8 cellular contexts compared by ENCODE assay signal in the genomic region with DNA sequence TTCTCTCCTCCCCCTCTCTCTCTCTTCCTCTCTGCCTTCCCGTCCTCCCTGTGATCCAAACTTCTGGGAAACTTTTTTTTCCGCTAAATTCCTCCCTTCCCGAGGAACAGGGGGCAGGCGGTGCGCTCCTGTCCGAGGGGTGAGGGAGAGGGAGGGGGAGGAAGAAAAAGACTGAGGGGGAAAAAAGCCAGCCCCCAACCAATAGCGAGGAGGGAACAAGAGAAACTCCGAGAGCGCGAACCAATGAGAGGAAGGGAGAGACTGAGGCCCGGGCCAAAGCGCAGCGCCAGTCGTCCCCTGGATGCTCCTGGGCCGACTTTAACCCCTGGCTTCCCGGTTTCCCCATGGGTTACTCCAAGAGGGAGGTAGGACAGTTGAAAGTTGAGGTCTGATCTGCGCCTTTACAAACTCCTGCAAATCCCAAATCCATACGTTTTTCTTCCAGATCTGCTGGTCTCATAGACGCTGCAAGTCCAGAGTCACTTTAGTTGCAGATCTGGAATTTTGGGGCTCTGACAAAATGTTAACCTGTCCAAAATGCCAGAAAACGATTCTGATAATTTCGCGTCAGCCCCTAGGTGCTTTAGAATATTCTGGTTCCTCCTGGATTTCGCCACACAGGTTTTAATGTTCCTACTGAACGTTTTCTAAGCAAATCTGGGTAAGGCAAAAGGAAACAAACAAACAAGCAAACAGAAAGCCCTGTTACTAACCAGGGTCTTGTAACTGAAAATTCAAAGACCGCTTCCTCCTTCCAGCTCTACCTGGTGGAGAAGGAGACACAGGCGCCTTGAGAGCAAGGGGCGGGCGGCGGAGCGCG. TPM values are rescaled to one million over a fixed set of nuclear protein-coding genes. Genes with fewer than 3 reads are reported as not detected.
DNase-seq lines count a peak whose midpoint lies in the region; ATAC-seq and TF ChIP-seq lines count a peak whose summit lies in the region.

A gene (minus strand): TSS at position 158 of the 820 bp plus-strand sequence. CDS start 548 bp downstream, outside the sequence.

- H3K27me3 ChIP-seq in ACC112 (ENCODE audit: insufficient read depth, low read length), result no peaks in the 10 kb centered on the region
- H3K27me3 ChIP-seq in Peyer's patch, result peaks cover 0 to 94% of the 10 kb centered on the region in 2 donors
- peaks cover 19 to 100% (median 81%) of the 10 kb centered on the region in 4 donors for H3K27me3 ChIP-seq in esophagus squamous epithelium

- H3K79me2 ChIP-seq in ACC112 (ENCODE audit: control insufficient read depth, insufficient read depth, low read length, unreplicated experiment), result peaks cover 41% of the 10 kb centered on the region

- peak within 1 kb of the TSS; percentile 64 for H2AFZ ChIP-seq in ACC112 (ENCODE audit: low read length, unreplicated experiment)

- DNase-seq in Peyer's patch (no peak), esophagus squamous epithelium (lab: John Stamatoyannopoulos, UW) (no peak), nephron progenitor cell (no peak), NCI-H2029 (lab: John Stamatoyannopoulos, UW) (no peak), NK-92 (lab: John Stamatoyannopoulos, UW; ENCODE audit: unreplicated experiment) (no peak)
- no peak for DNase-seq in activated T-helper 2 cell treated with anti-CD3 and anti-CD28 coated beads, Interferon-gamma antibody, Interleukin-2, Interleukin-4, amounts not matched to agents 10 μg/mL and 5 μg/mL and 100 μg/mL, durations not matched to agents 14 hours and 24 hours and 36 hours (ENCODE audit: low spot score)

- H3K4me1 ChIP-seq in ACC112 (ENCODE audit: control insufficient read depth, insufficient read depth, low read length, unreplicated experiment), result no peaks in the 10 kb centered on the region
- peaks cover 0 to 46% (median 0%) of the 10 kb centered on the region in 4 donors for H3K4me1 ChIP-seq in Peyer's patch
- H3K4me1 ChIP-seq in esophagus squamous epithelium, result peaks cover 12 to 61% (median 23%) of the 10 kb centered on the region in 3 donors

- peak within 1 kb of the TSS; percentile 83 for H3K4me3 Mint-ChIP-seq in nephron progenitor cell
- H3K4me3 Mint-ChIP-seq in activated T-helper 2 cell treated with anti-CD3 and anti-CD28 coated beads, Interferon-gamma antibody, Interleukin-2, Interleukin-4, amounts not matched to agents 10 μg/mL and 5 μg/mL and 100 μg/mL, durations not matched to agents 14 hours and 24 hours and 36 hours (ENCODE audit: low read depth), result no peak within 1 kb of the TSS

- TF ChIP-seq POLR2A in Peyer's patch (IDR thresholded peaks at IDR 0.05) (no peak), esophagus squamous epithelium (IDR thresholded peaks at IDR 0.05) (no peak)

- intact Hi-C loops in esophagus squamous epithelium (cut with DNase I), result no loop called here
- intact Hi-C loops in activated T-helper 2 cell treated with anti-CD3 and anti-CD28 coated beads, Interferon-gamma antibody, Interleukin-2, Interleukin-4, amounts not matched to agents 10 μg/mL and 5 μg/mL and 100 μg/mL, durations not matched to agents 14 hours and 24 hours and 36 hours (cut with micrococcal nuclease), result loop anchor here (2.0 kb wide), 1 partner anchor 14 kb away; no protein-coding TSS in a partner anchor

- peaks cover 21% of the 10 kb centered on the region for H3K9me3 Mint-ChIP-seq in nephron progenitor cell
- H3K9me3 Mint-ChIP-seq in activated T-helper 2 cell treated with anti-CD3 and anti-CD28 coated beads, Interferon-gamma antibody, Interleukin-2, Interleukin-4, amounts not matched to agents 10 μg/mL and 5 μg/mL and 100 μg/mL, durations not matched to agents 14 hours and 24 hours and 36 hours, result peaks cover 11% of the 10 kb centered on the region

- TF ChIP-seq CTCF in Peyer's patch (IDR thresholded peaks at IDR 0.05), result no peak
- no peak for TF ChIP-seq CTCF in esophagus squamous epithelium (IDR thresholded peaks at IDR 0.05)
- no peak for TF ChIP-seq CTCF in nephron progenitor cell (IDR thresholded peaks at IDR 0.05)

- H3K4me1 Mint-ChIP-seq in nephron progenitor cell, result peaks cover 87% of the 10 kb centered on the region
- H3K4me1 Mint-ChIP-seq in activated T-helper 2 cell treated with anti-CD3 and anti-CD28 coated beads, Interferon-gamma antibody, Interleukin-2, Interleukin-4, amounts not matched to agents 10 μg/mL and 5 μg/mL and 100 μg/mL, durations not matched to agents 14 hours and 24 hours and 36 hours (ENCODE audit: low read depth), result peaks cover 5% of the 10 kb centered on the region

- peaks cover 5% of the 10 kb centered on the region; the same call in 1 of the 2 replicates for H3K36me3 ChIP-seq in ACC112 (ENCODE audit: insufficient read depth, low read length)
- H3K36me3 ChIP-seq in Peyer's patch, result no peaks in the 10 kb centered on the region
- no peaks in the 10 kb centered on the region for H3K36me3 ChIP-seq in esophagus squamous epithelium

- 15 to 18% methylated on average over 24 to 26 of the region's 31 CpGs for WGBS in esophagus squamous epithelium, 2 donors

- H3K27ac ChIP-seq in ACC112 (ENCODE audit: low read depth, low read length) (peak within 1 kb of the TSS; percentile 72), Peyer's patch (no peak within 1 kb of the TSS), esophagus squamous epithelium (no peak within 1 kb of the TSS)

- H3K4me3 ChIP-seq in ACC112 (ENCODE audit: low read depth, low read length) (peak within 1 kb of the TSS; percentile 94), Peyer's patch (peak within 1 kb of the TSS in 3 of 4 donors; percentile 16 to 40 (median 36)), esophagus squamous epithelium (peak within 1 kb of the TSS; percentile 27 to 64 (median 38))

- peak within 1 kb of the TSS; percentile 76 for H3K27ac Mint-ChIP-seq in nephron progenitor cell
- H3K27ac Mint-ChIP-seq in activated T-helper 2 cell treated with anti-CD3 and anti-CD28 coated beads, Interferon-gamma antibody, Interleukin-2, Interleukin-4, amounts not matched to agents 10 μg/mL and 5 μg/mL and 100 μg/mL, durations not matched to agents 14 hours and 24 hours and 36 hours, result no peak within 1 kb of the TSS

- peaks cover 100% of the 10 kb centered on the region for H3K27me3 Mint-ChIP-seq in nephron progenitor cell (ENCODE audit: low read depth, poor library complexity)
- H3K27me3 Mint-ChIP-seq in activated T-helper 2 cell treated with anti-CD3 and anti-CD28 coated beads, Interferon-gamma antibody, Interleukin-2, Interleukin-4, amounts not matched to agents 10 μg/mL and 5 μg/mL and 100 μg/mL, durations not matched to agents 14 hours and 24 hours and 36 hours (ENCODE audit: low read depth), result peaks cover 92% of the 10 kb centered on the region

- H3K9me3 ChIP-seq in Peyer's patch (peaks cover 0 to 20% (median 0%) of the 10 kb centered on the region in 4 donors), esophagus squamous epithelium (peaks cover 0 to 6% (median 0%) of the 10 kb centered on the region in 3 donors)

- H3K36me3 Mint-ChIP-seq in nephron progenitor cell (ENCODE audit: low read depth), result peaks cover 9% of the 10 kb centered on the region
- H3K36me3 Mint-ChIP-seq in activated T-helper 2 cell treated with anti-CD3 and anti-CD28 coated beads, Interferon-gamma antibody, Interleukin-2, Interleukin-4, amounts not matched to agents 10 μg/mL and 5 μg/mL and 100 μg/mL, durations not matched to agents 14 hours and 24 hours and 36 hours (ENCODE audit: low read depth), result peaks cover 26% of the 10 kb centered on the region

- no peak for ATAC-seq in HG02588 (IDR thresholded peaks at IDR 0.05; ENCODE audit: unreplicated experiment)

RNA-seq across cellular contexts. Expression of the gene that starts here (rescaled TPM):
- total RNA-seq in Peyer's patch (1 to 10 TPM in 1 of 4 donors, under 1 TPM in 1, not detected in 2; 0.40 to 3.3 TPM), esophagus squamous epithelium (under 1 TPM in 2 of 4 donors, not detected in 2; 0.15 to 0.19 TPM)
- not detected in 2 replicates for total RNA-seq in activated T-helper 2 cell treated with anti-CD3 and anti-CD28 coated beads, Interferon-gamma antibody, Interleukin-2, Interleukin-4, amounts not matched to agents 10 μg/mL and 5 μg/mL and 100 μg/mL, durations not matched to agents 14 hours and 24 hours and 36 hours

Comparison
In these comparisons a context has a peak if more than half of its experiments do, and no peak if none do; other contexts are left out.
1. H3K4me3 ChIP-seq: peak in every context shown above with its lines; median percentile 94 in ACC112; 38 in esophagus squamous epithelium; 36 in Peyer's patch.